18 cellular contexts compared by ENCODE assay signal in genomic region chr10:133176546-133176945, GRCh38. TPM values are rescaled to one million over a fixed set of nuclear protein-coding genes. Genes with fewer than 3 reads are reported as not detected.
A peak's percentile ranks its signal among the peaks of the same experiment; 100 is the strongest.
DNase-seq lines count a peak whose midpoint lies in the region; ATAC-seq, FAIRE-seq and TF ChIP-seq lines count a peak whose summit lies in the region.
"Had no signal": no experiment of that assay in that cellular context is flagged by ENCODE, and none has a peak within 500 bp of the region (broad histone marks: within the 10 kb centered on the region; RNA-seq: fewer than 3 reads in every experiment).

No MANE protein-coding gene starts in this region.

- peaks cover 2% of the 10 kb centered on the region for H3K4me1 Mint-ChIP-seq in endothelial cell (ENCODE audit: unreplicated experiment)
- H3K4me1 Mint-ChIP-seq: H9 had no signal

- no peaks in the 10 kb centered on the region for H3K9me3 Mint-ChIP-seq in endothelial cell (ENCODE audit: unreplicated experiment)
- H3K9me3 Mint-ChIP-seq: CD4-positive, alpha-beta T cell had no signal

- intact Hi-C loops in right lobe of liver (cut with DNase I) = no loop called here
- intact Hi-C loops in HepG2 (cut with micrococcal nuclease; ENCODE audit: unreplicated experiment) = no loop called here
- intact Hi-C loops in sigmoid colon (cut with DNase I) = no loop called here

- H4K20me1 ChIP-seq in HepG2 (ENCODE audit: insufficient read depth, low read length) = no peaks in the 10 kb centered on the region

- BruUV-seq in HepG2 (replicated peaks; lab: Mats Ljungman, UMichigan) = no TSS peak

- DNase-seq in activated effector memory CD4-positive, alpha-beta T cell treated with anti-CD3 and anti-CD28 coated beads, Interleukin-2, amount 50 U/mL, for 16 hours = peak; percentile 38
- DNase-seq in activated effector memory CD4-positive, alpha-beta T cell treated with Interleukin-2 at 50 U/mL for 16 hours = no peak
- DNase-seq in right lobe of liver (peak in 2 of 3 donors; percentile 26 to 33), HepG2 (ENCODE audit: low spot score) (no peak), sigmoid colon (peak; percentile 40), endothelial cell (ENCODE audit: low spot score) (no peak)
- DNase-seq: 8988T; AML-193; Calu3; CD4-positive, alpha-beta T cell; DMS 273 treated with DMSO at 0.1 percent for 48 hours; GOT3; H9 had no signal

- in situ Hi-C loops in HepG2 (cut with HindIII; ENCODE audit: extremely low pct_ligation_motif_present, low pct_unique_long_range_greater_than_20kb) = no loop called here

- TF ChIP-seq POLR2A in right lobe of liver (IDR thresholded peaks at IDR 0.05) (no peak), HepG2 (IDR thresholded peaks at IDR 0.05; ENCODE audit: insufficient read depth in 1 of 2, low read depth in 2 of 2, low read length in 2 of 2) (no peak), sigmoid colon (IDR thresholded peaks at IDR 0.05) (no peak)

- no peak overlapping the region for H3K27ac Mint-ChIP-seq in endothelial cell (ENCODE audit: unreplicated experiment)
- H3K27ac Mint-ChIP-seq: CD4-positive, alpha-beta T cell; H9; IgD-negative memory B cell had no signal

- H3K9ac ChIP-seq in HepG2 (ENCODE audit: insufficient read depth, low read depth, low read length) = no peak overlapping the region
- H3K9ac ChIP-seq: BLaER1 had no signal

- H3K27ac ChIP-seq in right lobe of liver (no peak overlapping the region), HepG2 (ENCODE audit: extremely low read length, insufficient read depth, low read length) (no peak overlapping the region), sigmoid colon (no peak overlapping the region)
- H3K27ac ChIP-seq: BLaER1 had no signal

- no peak for TF ChIP-seq RAD21 in HepG2 (CRISPR knock-in tag; IDR thresholded peaks at IDR 0.05)

- POLR2A ChIA-PET in HepG2 (lab: Yijun Ruan, JAX) = no interaction called here

- no peaks in the 10 kb centered on the region for H3K9me3 ChIP-seq in right lobe of liver
- peaks cover 10% of the 10 kb centered on the region; the same call in 1 of the 2 replicates for H3K9me3 ChIP-seq in HepG2 (ENCODE audit: low read length)
- no peaks in the 10 kb centered on the region for H3K9me3 ChIP-seq in sigmoid colon
- H3K9me3 ChIP-seq: BLaER1 had no signal

- no peak for FAIRE-seq in HepG2 (lab: Jason Lieb, UNC)
- FAIRE-seq: GM12878 had no signal

- no peak for TF ChIP-seq CTCF in right lobe of liver (IDR thresholded peaks at IDR 0.05)
- no peak for TF ChIP-seq CTCF in HepG2 (CRISPR knock-in tag; IDR thresholded peaks at IDR 0.05)
- no peak for TF ChIP-seq CTCF in sigmoid colon (IDR thresholded peaks at IDR 0.05)
- TF ChIP-seq CTCF in endothelial cell (IDR thresholded peaks at IDR 0.05; ENCODE audit: unreplicated experiment) = no peak

- no peaks in the 10 kb centered on the region for H3K4me1 ChIP-seq in right lobe of liver
- no peaks in the 10 kb centered on the region for H3K4me1 ChIP-seq in HepG2 (ENCODE audit: insufficient read depth, low read length)
- H3K4me1 ChIP-seq in sigmoid colon = no peaks in the 10 kb centered on the region

- H3K4me2 ChIP-seq in HepG2 (ENCODE audit: low read depth, low read length) = no peak overlapping the region
- H3K4me2 ChIP-seq: BLaER1 had no signal

- H3K4me3 ChIP-seq in right lobe of liver (no peak overlapping the region), HepG2 (replicated peaks in 1 of 3; ENCODE audit: insufficient read depth in 1 of 3, low read depth in 2 of 3, low read length in 3 of 3) (no peak overlapping the region), sigmoid colon (no peak overlapping the region)
- H3K4me3 ChIP-seq: BLaER1, GM12878 had no signal

- CTCF ChIA-PET in HepG2 (lab: Yijun Ruan, JAX; ENCODE audit: low intra/inter-chr PET ratio, low total read pairs) = no interaction called here

- ATAC-seq in right lobe of liver = no peak
- no peak for ATAC-seq in HepG2
- ATAC-seq in GM19463 (IDR thresholded peaks at IDR 0.05; ENCODE audit: unreplicated experiment) = no peak
- ATAC-seq: GM12878 had no signal

- no peak for TF ChIP-seq EP300 in HepG2 (IDR thresholded peaks at IDR 0.05; ENCODE audit: low read depth in 2 of 2, low read length in 2 of 2)
- TF ChIP-seq EP300 in HepG2 (CRISPR knock-in tag; IDR thresholded peaks at IDR 0.05; ENCODE audit: borderline replicate concordance) = no peak
- TF ChIP-seq EP300 in sigmoid colon (IDR thresholded peaks at IDR 0.05) = no peak

- H3K36me3 Mint-ChIP-seq in endothelial cell (ENCODE audit: low read depth, unreplicated experiment) = no peaks in the 10 kb centered on the region

- H3K36me3 ChIP-seq in right lobe of liver (no peaks in the 10 kb centered on the region), HepG2 (replicated peaks in 1 of 2; ENCODE audit: control insufficient read depth in 1 of 2, insufficient read depth in 2 of 2, low read length in 2 of 2) (no peaks in the 10 kb centered on the region), sigmoid colon (no peaks in the 10 kb centered on the region)
- H3K36me3 ChIP-seq: BLaER1 had no signal

- H3K27me3 Mint-ChIP-seq in endothelial cell (ENCODE audit: unreplicated experiment) = peaks cover 10% of the 10 kb centered on the region

- H3K4me3 Mint-ChIP-seq in endothelial cell (ENCODE audit: unreplicated experiment) = no peak overlapping the region
- H3K4me3 Mint-ChIP-seq: CD4-positive, alpha-beta T cell; H9; IgD-negative memory B cell had no signal

- WGBS in right lobe of liver (ENCODE audit: insufficient coverage, low coverage, low lambda C conversion rate, missing lambda C conversion rate) = no CpG with 5 or more reads among the region's 4 CpGs
- 0% methylated on average over 1 of the region's 4 CpGs for WGBS in HepG2 (ENCODE audit: low lambda C conversion rate)
- WGBS in sigmoid colon, 2 donors = 91 to 95% methylated on average over 4 of the region's 4 CpGs

- H3K27me3 ChIP-seq in right lobe of liver (no peaks in the 10 kb centered on the region), HepG2 (ENCODE audit: control insufficient read depth in 1 of 2, insufficient read depth in 2 of 2, low read length in 2 of 2) (peaks cover 3 to 25% of the 10 kb centered on the region in 2 experiments; a peak in 3 of 5 replicates), sigmoid colon (peaks cover 0 to 8% (median 0%) of the 10 kb centered on the region in 3 donors)

- H2AFZ ChIP-seq in HepG2 (ENCODE audit: low read length) = no peak overlapping the region

- no peaks in the 10 kb centered on the region for H3K79me2 ChIP-seq in HepG2 (ENCODE audit: insufficient read depth, low read length)

RNA-seq across cellular contexts. Expression of gene KNDC1, which starts 16.5 kb away (rescaled TPM):
- total RNA-seq in right lobe of liver = 10 to 100 TPM in 2 of 6 experiments, 1 to 10 TPM in 3, under 1 TPM in 1; 0.54 to 11.6 (median 8.2) TPM
- total RNA-seq in HepG2 (2016; rRNA removed; fragmentation: Illumina TruSeq; extraction: Trizol) = 0.44 TPM in 1 of 2 replicates, not detected in the other
- total RNA-seq in HepG2 (2016; cell fraction: cytosol; rRNA removed; fragmentation: Illumina TruSeq; extraction: Trizol; ENCODE audit: low read depth) = not detected in 2 replicates
- not detected in 2 replicates for total RNA-seq in HepG2 (2016; cell fraction: insoluble cytoplasmic fraction; rRNA removed; fragmentation: Illumina TruSeq; extraction: Trizol)
- total RNA-seq in HepG2 (2016; cell fraction: membrane; rRNA removed; fragmentation: Illumina TruSeq; extraction: Trizol) = 0.38 TPM in 1 of 2 replicates, not detected in the other
- total RNA-seq in HepG2 (2016; cell fraction: nucleus; rRNA removed; fragmentation: Illumina TruSeq; extraction: Trizol) = not detected in 2 replicates
- polyA plus RNA-seq in HepG2 (2011; rRNA removed) = 0.56 and 0.69 TPM in 2 replicates
- polyA plus RNA-seq in HepG2 (2011; cell fraction: cytosol; rRNA removed) = 0.09 and 0.66 TPM in 2 replicates
- polyA plus RNA-seq in HepG2 (2011; cell fraction: nucleus; rRNA removed) = 1.3 and 3.3 TPM in 2 replicates
- 0.17 TPM in 1 of 2 replicates, not detected in the other for polyA plus RNA-seq in HepG2 (2012)
- polyA plus RNA-seq in HepG2 (2016; cell fraction: cytosol; fragmentation: Illumina TruSeq; extraction: Trizol; ENCODE audit: low read depth) = 0.03 and 0.17 TPM in 2 replicates
- not detected in 2 replicates for polyA plus RNA-seq in HepG2 (2016; cell fraction: insoluble cytoplasmic fraction; fragmentation: Illumina TruSeq; extraction: Trizol; ENCODE audit: low read depth)
- polyA plus RNA-seq in HepG2 (2016; cell fraction: membrane; fragmentation: Illumina TruSeq; extraction: Trizol; ENCODE audit: low read depth) = 0.03 TPM in 1 of 2 replicates, not detected in the other
- polyA plus RNA-seq in HepG2 (2016; cell fraction: nucleus; fragmentation: Illumina TruSeq; extraction: Trizol; ENCODE audit: insufficient read depth, low read depth) = not detected in 2 replicates
- polyA minus RNA-seq in HepG2 (2011; rRNA and poly(A)+ RNA removed; ENCODE audit: low replicate concordance) = 0.09 and 4.0 TPM in 2 replicates
- polyA minus RNA-seq in HepG2 (2011; cell fraction: cytosol; rRNA and poly(A)+ RNA removed) = 0.53 and 1.8 TPM in 2 replicates
- 0.12 and 2.4 TPM in 2 replicates for polyA minus RNA-seq in HepG2 (2011; cell fraction: nucleus; rRNA and poly(A)+ RNA removed)
- total RNA-seq in sigmoid colon = 1 to 10 TPM in 1 of 4 donors, under 1 TPM in 3; 0.16 to 1.9 (median 0.52) TPM
- under 1 TPM in 2 of 3 donors, not detected in 1; under 0.01 to 0.15 TPM for polyA plus RNA-seq in sigmoid colon
- 1.3 TPM for total RNA-seq in endothelial cell (ENCODE audit: unreplicated experiment)
- total RNA-seq: CD4-positive, alpha-beta T cell; Daoy had no signal

RNA-seq across cellular contexts. Expression of gene UTF1, which starts 53.5 kb away (rescaled TPM):
- total RNA-seq in right lobe of liver = not detected
- not detected in 2 replicates for total RNA-seq in HepG2 (2016; rRNA removed; fragmentation: Illumina TruSeq; extraction: Trizol)
- not detected in 2 replicates for total RNA-seq in HepG2 (2016; cell fraction: cytosol; rRNA removed; fragmentation: Illumina TruSeq; extraction: Trizol; ENCODE audit: low read depth)
- total RNA-seq in HepG2 (2016; cell fraction: insoluble cytoplasmic fraction; rRNA removed; fragmentation: Illumina TruSeq; extraction: Trizol) = not detected in 2 replicates
- not detected in 2 replicates for total RNA-seq in HepG2 (2016; cell fraction: membrane; rRNA removed; fragmentation: Illumina TruSeq; extraction: Trizol)
- not detected in 2 replicates for total RNA-seq in HepG2 (2016; cell fraction: nucleus; rRNA removed; fragmentation: Illumina TruSeq; extraction: Trizol)
- not detected in 2 replicates for polyA plus RNA-seq in HepG2 (2011; rRNA removed)
- not detected in 2 replicates for polyA plus RNA-seq in HepG2 (2011; cell fraction: cytosol; rRNA removed)
- not detected in 2 replicates for polyA plus RNA-seq in HepG2 (2011; cell fraction: nucleus; rRNA removed)
- polyA plus RNA-seq in HepG2 (2012) = not detected in 2 replicates
- not detected in 2 replicates for polyA plus RNA-seq in HepG2 (2016; cell fraction: cytosol; fragmentation: Illumina TruSeq; extraction: Trizol; ENCODE audit: low read depth)
- polyA plus RNA-seq in HepG2 (2016; cell fraction: insoluble cytoplasmic fraction; fragmentation: Illumina TruSeq; extraction: Trizol; ENCODE audit: low read depth) = not detected in 2 replicates
- polyA plus RNA-seq in HepG2 (2016; cell fraction: membrane; fragmentation: Illumina TruSeq; extraction: Trizol; ENCODE audit: low read depth) = not detected in 2 replicates
- not detected in 2 replicates for polyA plus RNA-seq in HepG2 (2016; cell fraction: nucleus; fragmentation: Illumina TruSeq; extraction: Trizol; ENCODE audit: insufficient read depth, low read depth)
- polyA minus RNA-seq in HepG2 (2011; rRNA and poly(A)+ RNA removed; ENCODE audit: low replicate concordance) = not detected in 2 replicates
- polyA minus RNA-seq in HepG2 (2011; cell fraction: cytosol; rRNA and poly(A)+ RNA removed) = not detected in 2 replicates
- polyA minus RNA-seq in HepG2 (2011; cell fraction: nucleus; rRNA and poly(A)+ RNA removed) = not detected in 2 replicates
- not detected for total RNA-seq in sigmoid colon
- not detected for polyA plus RNA-seq in sigmoid colon
- 0.38 TPM for total RNA-seq in endothelial cell (ENCODE audit: unreplicated experiment)
- total RNA-seq: Calu3; CD4-positive, alpha-beta T cell; Daoy; GM12878 had no signal
- polyA plus RNA-seq: GM12878, IgD-negative memory B cell had no signal

Comparison
In these comparisons a context has a peak if more than half of its experiments do, and no peak if none do; other contexts are left out.
1. DNase-seq: peak in activated effector memory CD4-positive, alpha-beta T cell treated with anti-CD3 and anti-CD28 coated beads, Interleukin-2, amount 50 U/mL, for 16 hours (single experiment), right lobe of liver (2 of 3) and sigmoid colon (single experiment); none in activated effector memory CD4-positive, alpha-beta T cell treated with Interleukin-2 at 50 U/mL for 16 hours (single experiment), HepG2 (single experiment) and endothelial cell (single experiment).